35 cellular contexts compared by ENCODE assay signal in the genomic region with DNA sequence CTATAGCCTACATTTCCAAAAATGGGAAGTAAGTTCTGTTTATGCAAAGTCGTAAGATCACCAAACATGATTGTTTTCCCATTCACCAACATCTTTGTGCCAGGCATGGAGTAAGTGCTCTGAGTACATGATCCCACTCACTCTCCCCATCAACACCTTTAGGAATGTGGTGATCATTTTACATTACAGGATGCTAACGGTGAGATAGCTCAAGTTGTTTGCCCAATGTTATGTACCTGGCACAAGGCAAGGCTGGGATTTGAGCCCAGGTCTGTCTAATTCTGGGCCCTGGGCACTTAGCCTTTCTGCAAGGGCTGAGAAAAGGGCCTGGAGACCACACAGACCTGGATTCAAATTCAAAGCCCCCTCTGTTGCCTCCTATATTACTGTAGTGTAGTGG.
"Had no signal": no experiment of that assay in that cellular context is flagged by ENCODE, and none has a peak within 500 bp of the region (broad histone marks: within the 10 kb centered on the region; RNA-seq: fewer than 3 reads in every experiment).

No MANE protein-coding gene starts in this region.

- H3K4me3 ChIP-seq: adrenal gland, body of pancreas, breast epithelium, cardiac muscle cell had no signal

- H3K27ac ChIP-seq: adrenal gland, body of pancreas, brain microvascular endothelial cell, breast epithelium, cardiac muscle cell, VCaP had no signal

- H3K4me1 ChIP-seq: adrenal gland, body of pancreas, breast epithelium had no signal

- H3K27me3 ChIP-seq: adrenal gland, body of pancreas, brain microvascular endothelial cell, breast epithelium, cardiac muscle cell had no signal

- H3K9me3 ChIP-seq: adrenal gland, body of pancreas, breast epithelium had no signal

- DNase-seq: activated B cell treated with CpG ODN at 0.5 μM for 24 hours; activated CD4-positive, alpha-beta memory T cell treated with anti-CD3 and anti-CD28 coated beads for 36 hours; activated CD4-positive, alpha-beta T cell treated with anti-CD3 and anti-CD28 coated beads for 4 hours; activated CD4-positive, alpha-beta T cell treated with anti-CD3 and anti-CD28 coated beads, Interleukin-2, amount 10 ng/mL, durations not matched to agents 24 days and 14 days; activated CD4-positive, alpha-beta T cell treated with anti-CD3 and anti-CD28 coated beads, Interleukin-2, amount 50 U/mL, for 1 hour; activated CD4-positive, alpha-beta T cell treated with anti-CD3 and anti-CD28 coated beads, Interleukin-2, amount 50 U/mL, for 4 hours; activated CD4-positive, CD25-positive, alpha-beta regulatory T cell treated with anti-CD3 and anti-CD28 coated beads, Interleukin-2, amount 50 U/mL, for 72 hours; activated CD8-positive, alpha-beta memory T cell treated with anti-CD3 and anti-CD28 coated beads, Interleukin-2, amount 50 U/mL, for 4 hours; activated CD8-positive, alpha-beta T cell treated with anti-CD3 and anti-CD28 coated beads for 36 hours; activated effector memory CD4-positive, alpha-beta T cell treated with anti-CD3 and anti-CD28 coated beads, Interleukin-2, amount 50 U/mL, for 16 hours; activated gamma-delta T cell treated with Interleukin-2 at 50 U/mL for 16 hours; activated naive CD4-positive, alpha-beta T cell; activated naive CD4-positive, alpha-beta T cell treated with anti-CD3 and anti-CD28 coated beads for 36 hours; activated naive CD4-positive, alpha-beta T cell treated with anti-CD3 and anti-CD28 coated beads, Interleukin-2, amount 50 U/mL, for 16 hours; activated naive CD8-positive, alpha-beta T cell treated with anti-CD3 and anti-CD28 coated beads for 36 hours; activated T-cell treated with anti-CD3 and anti-CD28 coated beads for 4 hours; activated T-cell treated with anti-CD3 and anti-CD28 coated beads, Interleukin-2, amount 50 U/mL, for 1 hour; activated T-cell treated with anti-CD3 and anti-CD28 coated beads, Interleukin-2, amount 50 U/mL, for 4 hours; activated T-cell treated with anti-CD3 and anti-CD28 coated beads, Interleukin-2, amount 50 U/mL, for 72 hours; adrenal gland; amniotic stem cell; aorta; body of pancreas; brain microvascular endothelial cell; central memory CD4-positive, alpha-beta T cell; T-helper 1 cell; T-helper 2 cell; T-helper 9 cell had no signal

- ATAC-seq: activated CD8-positive, alpha-beta T cell treated with anti-CD3 and anti-CD28 coated beads for 36 hours; activated naive CD4-positive, alpha-beta T cell treated with anti-CD3 and anti-CD28 coated beads, Interleukin-2, amount 50 U/mL, for 72 hours; activated T-cell treated with anti-CD3 and anti-CD28 coated beads, Interleukin-2, amount 50 U/mL, for 4 hours; activated T-cell treated with anti-CD3 and anti-CD28 coated beads, Interleukin-2, amount 50 U/mL, for 72 hours; activated T-helper 17 cell treated with anti-CD3 and anti-CD28 coated beads, Interleukin-2, amount 50 U/mL, for 72 hours; body of pancreas had no signal

- H3K36me3 ChIP-seq: adrenal gland, brain microvascular endothelial cell, breast epithelium, cardiac muscle cell had no signal

- FAIRE-seq: astrocyte, TTC549 had no signal
